In the genomic region with DNA sequence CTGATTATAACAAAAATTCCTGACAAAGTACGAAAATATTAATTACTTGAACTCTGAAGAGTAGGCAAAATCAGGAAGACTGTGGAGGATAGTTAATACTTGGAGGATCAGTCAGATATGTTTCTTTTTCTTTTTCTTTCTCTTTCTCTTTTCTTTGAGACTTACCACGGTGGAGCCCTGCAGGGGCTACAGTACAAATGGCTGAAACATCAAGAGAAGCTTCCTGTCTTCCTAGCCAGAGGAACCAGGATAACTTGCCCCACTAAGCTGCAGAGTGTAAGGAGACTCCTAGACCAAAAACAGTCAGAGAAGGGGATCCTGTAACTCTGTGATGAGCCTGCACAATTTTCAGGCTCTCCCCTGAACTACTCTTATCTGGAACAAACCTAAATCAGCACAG, we compare ENCODE assay signal across 23 cellular contexts.
"Had no signal": no experiment of that assay in that cellular context is flagged by ENCODE, and none has a peak within 500 bp of the region (broad histone marks: within the 10 kb centered on the region; RNA-seq: fewer than 3 reads in every experiment).

No MANE protein-coding gene starts in this region.

- H3K36me3 Mint-ChIP-seq: activated CD4-positive, alpha-beta memory T cell treated with anti-CD3 and anti-CD28 coated beads for 36 hours; activated naive CD4-positive, alpha-beta T cell treated with anti-CD3 and anti-CD28 coated beads, Interleukin-2, amount 50 U/mL, for 72 hours; brain had no signal

- H3K4me2 ChIP-seq: PC-9 had no signal

- H3K4me1 Mint-ChIP-seq: activated CD4-positive, alpha-beta T cell treated with anti-CD3 and anti-CD28 coated beads, Interleukin-2, amount 10 ng/mL, durations not matched to agents 7 days and 5 days; activated naive CD8-positive, alpha-beta T cell treated with anti-CD3 and anti-CD28 coated beads, Interleukin-2, amount 50 U/mL, for 24 hours; central memory CD8-positive, alpha-beta T cell; T-helper 17 cell had no signal

- H3K27ac Mint-ChIP-seq: activated CD4-positive, alpha-beta memory T cell treated with anti-CD3 and anti-CD28 coated beads for 36 hours; activated CD4-positive, alpha-beta T cell treated with anti-CD3 and anti-CD28 coated beads, Interleukin-2, amount 10 ng/mL, durations not matched to agents 7 days and 5 days; activated naive CD4-positive, alpha-beta T cell treated with anti-CD3 and anti-CD28 coated beads, Interleukin-2, amount 50 U/mL, for 72 hours; activated naive CD8-positive, alpha-beta T cell treated with anti-CD3 and anti-CD28 coated beads, Interleukin-2, amount 50 U/mL, for 24 hours; brain; T-helper 17 cell had no signal

- H3K27ac ChIP-seq: PC-9 had no signal

- ATAC-seq: activated naive CD4-positive, alpha-beta T cell treated with anti-CD3 and anti-CD28 coated beads, Interleukin-2, amount 50 U/mL, for 72 hours; activated naive CD8-positive, alpha-beta T cell treated with anti-CD3 and anti-CD28 coated beads, Interleukin-2, amount 50 U/mL, for 24 hours; activated T-cell treated with anti-CD3 and anti-CD28 coated beads, Interleukin-2, amount 50 U/mL, for 4 hours; K562; T-helper 17 cell had no signal

- H3K4me3 Mint-ChIP-seq: activated CD4-positive, alpha-beta memory T cell treated with anti-CD3 and anti-CD28 coated beads for 36 hours; activated CD4-positive, alpha-beta T cell treated with anti-CD3 and anti-CD28 coated beads, Interleukin-2, amount 10 ng/mL, durations not matched to agents 7 days and 5 days; activated naive CD8-positive, alpha-beta T cell treated with anti-CD3 and anti-CD28 coated beads, Interleukin-2, amount 50 U/mL, for 24 hours; activated T-cell treated with anti-CD3 and anti-CD28 coated beads, Interleukin-2, amount 50 U/mL, for 4 hours; brain; central memory CD8-positive, alpha-beta T cell; T-helper 17 cell had no signal

- H3K27me3 Mint-ChIP-seq: activated CD4-positive, alpha-beta memory T cell treated with anti-CD3 and anti-CD28 coated beads for 36 hours; activated CD4-positive, alpha-beta T cell treated with anti-CD3 and anti-CD28 coated beads, Interleukin-2, amount 10 ng/mL, durations not matched to agents 7 days and 5 days; activated naive CD8-positive, alpha-beta T cell treated with anti-CD3 and anti-CD28 coated beads, Interleukin-2, amount 50 U/mL, for 24 hours; brain; central memory CD8-positive, alpha-beta T cell; T-helper 17 cell had no signal

- H2AFZ ChIP-seq: PC-9 had no signal

- DNase-seq: activated CD4-positive, alpha-beta memory T cell treated with anti-CD3 and anti-CD28 coated beads for 36 hours; activated CD4-positive, alpha-beta T cell treated with anti-CD3 and anti-CD28 coated beads, Interleukin-2, amount 10 ng/mL, durations not matched to agents 7 days and 5 days; activated CD4-positive, CD25-positive, alpha-beta regulatory T cell; activated CD8-positive, alpha-beta memory T cell treated with anti-CD3 and anti-CD28 coated beads for 24 hours; activated effector memory CD4-positive, alpha-beta T cell treated with anti-CD3 and anti-CD28 coated beads, Interleukin-2, amount 50 U/mL, for 16 hours; activated naive CD4-positive, alpha-beta T cell treated with Interleukin-2 at 50 U/mL for 16 hours; activated naive CD8-positive, alpha-beta T cell treated with anti-CD3 and anti-CD28 coated beads, Interleukin-2, amount 50 U/mL, for 24 hours; activated T-cell treated with anti-CD3 and anti-CD28 coated beads, Interleukin-2, amount 50 U/mL, for 4 hours; amniotic stem cell; Karpas-422; NCI-H1417; NCI-H1930; NCI-H345; NCI-H510A; NCI-H69; PC-9; SHP77 treated with DMSO at 0.1 percent for 48 hours; T-helper 17 cell; T1000 had no signal

- H3K9me3 Mint-ChIP-seq: brain had no signal

- H3K4me3 ChIP-seq: K562, PC-9 had no signal
